In genomic region chr13:49093376-49093775, GRCh38 we compare ENCODE assay signal across 16 cellular contexts.
DNase-seq lines count a peak whose midpoint lies in the region; ATAC-seq, FAIRE-seq and TF ChIP-seq lines count a peak whose summit lies in the region.
"Had no signal": no experiment of that assay in that cellular context is flagged by ENCODE, and none has a peak within 500 bp of the region (broad histone marks: within the 10 kb centered on the region; RNA-seq: fewer than 3 reads in every experiment).

No MANE protein-coding gene starts in this region.

- H2AFZ ChIP-seq in PC-3 (ENCODE audit: low read length): no peak overlapping the region
- H2AFZ ChIP-seq: GM23338 had no signal

- peak; percentile 19 for DNase-seq in PC-3
- DNase-seq in kidney tubule cell (ENCODE audit: low spot score): peak; percentile 66
- DNase-seq in renal cortical epithelial cell (ENCODE audit: low read depth): peak; percentile 72
- DNase-seq in activated naive CD8-positive, alpha-beta T cell treated with anti-CD3 and anti-CD28 coated beads for 36 hours: no peak
- no peak for DNase-seq in kidney
- no peak for DNase-seq in activated CD8-positive, alpha-beta T cell treated with anti-CD3 and anti-CD28 coated beads, Interleukin-2, amount 10 ng/mL, durations not matched to agents 7 days and 5 days
- DNase-seq: 8988T; ACHN; Calu3; CD4-positive, CD25-positive, alpha-beta regulatory T cell; DMS 273 treated with DMSO at 0.1 percent for 48 hours; H9 had no signal

- no peaks in the 10 kb centered on the region for H3K27me3 Mint-ChIP-seq in activated naive CD8-positive, alpha-beta T cell treated with anti-CD3 and anti-CD28 coated beads for 36 hours
- H3K27me3 Mint-ChIP-seq in activated CD8-positive, alpha-beta T cell treated with anti-CD3 and anti-CD28 coated beads, Interleukin-2, amount 10 ng/mL, durations not matched to agents 7 days and 5 days (ENCODE audit: low read depth): no peaks in the 10 kb centered on the region
- H3K27me3 Mint-ChIP-seq: CD4-positive, CD25-positive, alpha-beta regulatory T cell had no signal

- intact Hi-C loops in PC-3 (cut with micrococcal nuclease): no loop called here
- intact Hi-C loops in kidney (cut with DNase I): no loop called here

- no peak overlapping the region for H3K27ac Mint-ChIP-seq in activated naive CD8-positive, alpha-beta T cell treated with anti-CD3 and anti-CD28 coated beads for 36 hours
- H3K27ac Mint-ChIP-seq in activated CD8-positive, alpha-beta T cell treated with anti-CD3 and anti-CD28 coated beads, Interleukin-2, amount 10 ng/mL, durations not matched to agents 7 days and 5 days: no peak overlapping the region
- H3K27ac Mint-ChIP-seq: GM23338, H9 had no signal

- no peaks in the 10 kb centered on the region for H3K9me2 ChIP-seq in PC-3 (replicated peaks; ENCODE audit: low read length)

- peaks cover 19% of the 10 kb centered on the region for H3K36me3 Mint-ChIP-seq in activated naive CD8-positive, alpha-beta T cell treated with anti-CD3 and anti-CD28 coated beads for 36 hours
- peaks cover 4% of the 10 kb centered on the region for H3K36me3 Mint-ChIP-seq in activated CD8-positive, alpha-beta T cell treated with anti-CD3 and anti-CD28 coated beads, Interleukin-2, amount 10 ng/mL, durations not matched to agents 7 days and 5 days (ENCODE audit: low read depth)

- H3K4me2 ChIP-seq in PC-3 (ENCODE audit: low read length): no peak overlapping the region
- H3K4me2 ChIP-seq: BLaER1 treated with 17β-estradiol and CSF1 and Interleukin-3, amounts not matched to agents 10 nM and 100 nM; GM23338 had no signal

- ATAC-seq in PC-3: no peak
- no peak for ATAC-seq in activated CD8-positive, alpha-beta T cell treated with anti-CD3 and anti-CD28 coated beads, Interleukin-2, amount 10 ng/mL, durations not matched to agents 7 days and 5 days
- ATAC-seq: GM23338, K562 had no signal

- H3K4me3 ChIP-seq in PC-3 (ENCODE audit: low read length) (no peak overlapping the region), kidney (ENCODE audit: low read length in 2 of 2) (no peak overlapping the region)
- H3K4me3 ChIP-seq: BLaER1 treated with 17β-estradiol and CSF1 and Interleukin-3, amounts not matched to agents 10 nM and 100 nM; GM23338; K562 had no signal

- no TSS peak for BruUV-seq in PC-3 (replicated peaks; lab: Mats Ljungman, UMichigan)

- no peaks in the 10 kb centered on the region for H3K9me3 Mint-ChIP-seq in activated naive CD8-positive, alpha-beta T cell treated with anti-CD3 and anti-CD28 coated beads for 36 hours
- H3K9me3 Mint-ChIP-seq in activated CD8-positive, alpha-beta T cell treated with anti-CD3 and anti-CD28 coated beads, Interleukin-2, amount 10 ng/mL, durations not matched to agents 7 days and 5 days (ENCODE audit: insufficient read depth): no peaks in the 10 kb centered on the region
- H3K9me3 Mint-ChIP-seq: CD4-positive, CD25-positive, alpha-beta regulatory T cell; GM23338; H9 had no signal

- TF ChIP-seq CTCF in 22Rv1 (IDR thresholded peaks at IDR 0.05): no peak
- TF ChIP-seq CTCF in PC-3 (conservative IDR thresholded peaks at IDR 0.05; ENCODE audit: low read depth, low read length): no peak
- no peak for TF ChIP-seq CTCF in kidney (IDR thresholded peaks at IDR 0.05; ENCODE audit: borderline replicate concordance, extremely low read depth, insufficient read depth)

- FAIRE-seq in kidney (lab: Jason Lieb, UNC): no peak
- FAIRE-seq: K562 had no signal

- peaks cover 15% of the 10 kb centered on the region for H3K4me1 Mint-ChIP-seq in activated naive CD8-positive, alpha-beta T cell treated with anti-CD3 and anti-CD28 coated beads for 36 hours
- H3K4me1 Mint-ChIP-seq in activated CD8-positive, alpha-beta T cell treated with anti-CD3 and anti-CD28 coated beads, Interleukin-2, amount 10 ng/mL, durations not matched to agents 7 days and 5 days (ENCODE audit: low read depth): no peaks in the 10 kb centered on the region
- H3K4me1 Mint-ChIP-seq: GM23338, H9 had no signal

- POLR2A ChIA-PET in PC-3 (lab: Charles Lee; ENCODE audit: unreplicated experiment): no interaction called here
- POLR2A ChIA-PET in activated CD8-positive, alpha-beta T cell treated with anti-CD3 and anti-CD28 coated beads, Interleukin-2, amount 10 ng/mL, durations not matched to agents 7 days and 5 days (lab: Charles Lee): no interaction called here

- H3F3A ChIP-seq in PC-3 (ENCODE audit: low read length, unreplicated experiment): no peaks in the 10 kb centered on the region

- H3K9ac ChIP-seq in PC-3 (ENCODE audit: low read length) (no peak overlapping the region), kidney (ENCODE audit: low read length in 2 of 2) (no peak overlapping the region)
- H3K9ac ChIP-seq: BLaER1 treated with 17β-estradiol and CSF1 and Interleukin-3, amounts not matched to agents 10 nM and 100 nM had no signal

- H3K27ac ChIP-seq in 22Rv1 (peak overlapping the region; percentile 57), PC-3 (ENCODE audit: low read length) (no peak overlapping the region), kidney (ENCODE audit: low read depth in 2 of 2, low read length in 2 of 2) (no peak overlapping the region)
- H3K27ac ChIP-seq: BLaER1 treated with 17β-estradiol and CSF1 and Interleukin-3, amounts not matched to agents 10 nM and 100 nM had no signal

- H3K9me3 ChIP-seq in PC-3 (ENCODE audit: low read length) (no peaks in the 10 kb centered on the region), kidney (ENCODE audit: control insufficient read depth in 1 of 2, low read length in 2 of 2) (no peaks in the 10 kb centered on the region)
- H3K9me3 ChIP-seq: BLaER1 treated with 17β-estradiol and CSF1 and Interleukin-3, amounts not matched to agents 10 nM and 100 nM had no signal

- H3K4me3 Mint-ChIP-seq in activated naive CD8-positive, alpha-beta T cell treated with anti-CD3 and anti-CD28 coated beads for 36 hours: no peak overlapping the region
- no peak overlapping the region for H3K4me3 Mint-ChIP-seq in activated CD8-positive, alpha-beta T cell treated with anti-CD3 and anti-CD28 coated beads, Interleukin-2, amount 10 ng/mL, durations not matched to agents 7 days and 5 days
- H3K4me3 Mint-ChIP-seq: CD4-positive, CD25-positive, alpha-beta regulatory T cell; GM23338; H9 had no signal

- H3K36me3 ChIP-seq in PC-3 (ENCODE audit: low read depth, low read length) (no peaks in the 10 kb centered on the region), kidney (ENCODE audit: control insufficient read depth in 1 of 2, insufficient read depth in 2 of 2, low read length in 2 of 2) (no peaks in the 10 kb centered on the region)

- H3K4me1 ChIP-seq in PC-3 (ENCODE audit: insufficient read depth, low read length): peaks cover 23% of the 10 kb centered on the region
- H3K4me1 ChIP-seq in kidney (ENCODE audit: control insufficient read depth in 1 of 2, insufficient read depth in 1 of 2, low read depth in 1 of 2, low read length in 2 of 2): peaks cover 0 to under 1% of the 10 kb centered on the region in 2 donors

- H3K79me2 ChIP-seq in PC-3 (ENCODE audit: low read length): no peaks in the 10 kb centered on the region

- H4K20me1 ChIP-seq in PC-3 (ENCODE audit: low read length): no peaks in the 10 kb centered on the region
- H4K20me1 ChIP-seq: BLaER1 treated with 17β-estradiol and CSF1 and Interleukin-3, amounts not matched to agents 10 nM and 100 nM had no signal

- CTCF ChIA-PET in PC-3 (lab: Charles Lee): no interaction called here
- CTCF ChIA-PET in activated CD8-positive, alpha-beta T cell treated with anti-CD3 and anti-CD28 coated beads, Interleukin-2, amount 10 ng/mL, durations not matched to agents 7 days and 5 days (lab: Charles Lee): no interaction called here

- no peaks in the 10 kb centered on the region for H3K27me3 ChIP-seq in PC-3 (ENCODE audit: low read length)
- H3K27me3 ChIP-seq: BLaER1 treated with 17β-estradiol and CSF1 and Interleukin-3, amounts not matched to agents 10 nM and 100 nM had no signal

Comparison
In these comparisons a context has a peak if more than half of its experiments do, and no peak if none do; other contexts are left out.
1. DNase-seq: peak in PC-3 (single experiment), kidney tubule cell (single experiment) and renal cortical epithelial cell (single experiment); none in activated naive CD8-positive, alpha-beta T cell treated with anti-CD3 and anti-CD28 coated beads for 36 hours (single experiment), kidney (single experiment) and activated CD8-positive, alpha-beta T cell treated with anti-CD3 and anti-CD28 coated beads, Interleukin-2, amount 10 ng/mL, durations not matched to agents 7 days and 5 days (single experiment).